Comparison of ENCODE assay signal across 18 cellular contexts in the genomic region with DNA sequence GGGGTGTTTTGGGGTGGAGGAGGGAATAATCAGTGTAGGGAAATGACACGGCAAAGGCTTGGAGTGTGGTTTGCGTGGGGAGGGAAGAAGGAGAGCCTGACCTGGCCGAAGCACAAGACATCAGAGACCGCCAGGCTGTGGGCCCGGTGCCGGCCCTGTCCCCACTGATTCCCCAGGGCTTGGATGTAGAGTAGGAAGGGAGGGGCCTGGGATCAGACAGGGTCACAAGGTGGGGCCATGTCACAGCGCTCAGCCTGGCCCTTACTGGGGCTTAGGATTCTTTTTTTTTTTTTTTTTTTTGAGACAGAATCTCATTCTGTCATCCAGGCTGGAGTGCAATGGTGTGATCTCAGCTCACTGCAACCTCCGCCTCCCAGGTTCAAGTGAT. TPM values are rescaled to one million over a fixed set of nuclear protein-coding genes. Genes with fewer than 3 reads are reported as not detected.
A peak's percentile ranks its signal among the peaks of the same experiment; 100 is the strongest.
DNase-seq lines count a peak whose midpoint lies in the region; ATAC-seq and TF ChIP-seq lines count a peak whose summit lies in the region.
"Had no signal": no experiment of that assay in that cellular context is flagged by ENCODE, and none has a peak within 500 bp of the region (broad histone marks: within the 10 kb centered on the region; RNA-seq: fewer than 3 reads in every experiment).

No MANE protein-coding gene starts in this region.

- CTCF ChIA-PET in activated CD4-positive, alpha-beta memory T cell treated with anti-CD3 and anti-CD28 coated beads for 36 hours (lab: Charles Lee), result no interaction called here

- H3K27ac Mint-ChIP-seq in stimulated activated effector memory CD8-positive, alpha-beta T cell treated with anti-CD3 and anti-CD28 coated beads, Interleukin-12 subunit alpha, Interleukin-12 subunit beta, amount 100 ng/mL, for 72 hours, result peak overlapping the region; percentile 37
- no peak overlapping the region for H3K27ac Mint-ChIP-seq in activated CD4-positive, alpha-beta memory T cell treated with anti-CD3 and anti-CD28 coated beads for 36 hours

- H3K4me1 Mint-ChIP-seq in stimulated activated effector memory CD8-positive, alpha-beta T cell treated with anti-CD3 and anti-CD28 coated beads, Interleukin-12 subunit alpha, Interleukin-12 subunit beta, amount 100 ng/mL, for 72 hours, result no peaks in the 10 kb centered on the region
- H3K4me1 Mint-ChIP-seq in activated CD4-positive, alpha-beta memory T cell treated with anti-CD3 and anti-CD28 coated beads for 36 hours (ENCODE audit: low read depth), result no peaks in the 10 kb centered on the region
- H3K4me1 Mint-ChIP-seq: activated naive CD8-positive, alpha-beta T cell treated with anti-CD3 and anti-CD28 coated beads, Interleukin-2, amount 10 ng/mL, durations not matched to agents 7 days and 5 days had no signal

- ATAC-seq in RWPE2 (ENCODE audit: low read depth), result no peak
- no peak for ATAC-seq in stimulated activated effector memory CD8-positive, alpha-beta T cell treated with anti-CD3 and anti-CD28 coated beads, Interleukin-12 subunit alpha, Interleukin-12 subunit beta, amount 100 ng/mL, for 72 hours
- ATAC-seq in GM21515 (IDR thresholded peaks at IDR 0.05; ENCODE audit: unreplicated experiment), result no peak
- ATAC-seq: body of pancreas had no signal

- H3K27me3 ChIP-seq in RWPE2 (ENCODE audit: insufficient read depth, poor library complexity, severe bottlenecking) (no peaks in the 10 kb centered on the region), dorsolateral prefrontal cortex (no peaks in the 10 kb centered on the region)
- H3K27me3 ChIP-seq: body of pancreas had no signal

- no peaks in the 10 kb centered on the region for H3K27me3 Mint-ChIP-seq in activated CD4-positive, alpha-beta memory T cell treated with anti-CD3 and anti-CD28 coated beads for 36 hours
- H3K27me3 Mint-ChIP-seq: activated naive CD8-positive, alpha-beta T cell treated with anti-CD3 and anti-CD28 coated beads, Interleukin-2, amount 10 ng/mL, durations not matched to agents 7 days and 5 days had no signal

- peaks cover 41% of the 10 kb centered on the region for H3K36me3 ChIP-seq in RWPE2 (ENCODE audit: low read depth)

- H3K4me1 ChIP-seq in RWPE2 (ENCODE audit: insufficient read depth, poor library complexity, severe bottlenecking), result no peaks in the 10 kb centered on the region
- H3K4me1 ChIP-seq: body of pancreas, HAP-1 had no signal

- POLR2A ChIA-PET in activated CD4-positive, alpha-beta memory T cell treated with anti-CD3 and anti-CD28 coated beads for 36 hours (lab: Charles Lee), result no interaction called here

- H3K4me3 Mint-ChIP-seq in stimulated activated effector memory CD8-positive, alpha-beta T cell treated with anti-CD3 and anti-CD28 coated beads, Interleukin-12 subunit alpha, Interleukin-12 subunit beta, amount 100 ng/mL, for 72 hours, result no peak overlapping the region
- no peak overlapping the region for H3K4me3 Mint-ChIP-seq in activated CD4-positive, alpha-beta memory T cell treated with anti-CD3 and anti-CD28 coated beads for 36 hours
- H3K4me3 Mint-ChIP-seq: activated naive CD8-positive, alpha-beta T cell treated with anti-CD3 and anti-CD28 coated beads, Interleukin-2, amount 10 ng/mL, durations not matched to agents 7 days and 5 days had no signal

- TF ChIP-seq CTCF in RWPE2 (IDR thresholded peaks at IDR 0.05; ENCODE audit: poor library complexity, severe bottlenecking) (no peak), dorsolateral prefrontal cortex (IDR thresholded peaks at IDR 0.05 in 54 of 56, conservative IDR thresholded peaks at IDR 0.05 in 2 of 56; ENCODE audit: low read depth in 1 of 56, partially characterized antibody in 56 of 56) (peak in 2 of 56 donors; percentile 4 to 5)

- no peaks in the 10 kb centered on the region for H3K9me3 ChIP-seq in RWPE2 (ENCODE audit: severe bottlenecking)
- H3K9me3 ChIP-seq: body of pancreas, HAP-1 had no signal

- H3K27ac ChIP-seq in RWPE2 (ENCODE audit: poor library complexity, severe bottlenecking) (no peak overlapping the region), dorsolateral prefrontal cortex (peak overlapping the region in 58 of 59 donors; percentile 58 to 100 (median 96)), caudate nucleus (ENCODE audit: low read depth, low read length) (no peak overlapping the region)
- H3K27ac ChIP-seq: body of pancreas had no signal

- H3K9me3 Mint-ChIP-seq in stimulated activated effector memory CD8-positive, alpha-beta T cell treated with anti-CD3 and anti-CD28 coated beads, Interleukin-12 subunit alpha, Interleukin-12 subunit beta, amount 100 ng/mL, for 72 hours, result no peaks in the 10 kb centered on the region
- H3K9me3 Mint-ChIP-seq in activated CD4-positive, alpha-beta memory T cell treated with anti-CD3 and anti-CD28 coated beads for 36 hours, result no peaks in the 10 kb centered on the region
- H3K9me3 Mint-ChIP-seq: activated naive CD8-positive, alpha-beta T cell treated with anti-CD3 and anti-CD28 coated beads, Interleukin-2, amount 10 ng/mL, durations not matched to agents 7 days and 5 days had no signal

- no peak overlapping the region for H3K4me3 ChIP-seq in RWPE2 (ENCODE audit: severe bottlenecking)
- H3K4me3 ChIP-seq in dorsolateral prefrontal cortex, result no peak overlapping the region
- H3K4me3 ChIP-seq: body of pancreas, HAP-1, lung had no signal

- intact Hi-C loops in dorsolateral prefrontal cortex (cut with DNase I), result loop anchor here in 1 of 2 donors (5.0 kb wide), 1 partner anchor 505 kb away; a partner anchor contains a TSS
- intact Hi-C loops in activated CD4-positive, alpha-beta memory T cell treated with anti-CD3 and anti-CD28 coated beads for 36 hours (cut with micrococcal nuclease), result no loop called here

- H3K36me3 Mint-ChIP-seq in stimulated activated effector memory CD8-positive, alpha-beta T cell treated with anti-CD3 and anti-CD28 coated beads, Interleukin-12 subunit alpha, Interleukin-12 subunit beta, amount 100 ng/mL, for 72 hours, result peaks cover 48% of the 10 kb centered on the region
- H3K36me3 Mint-ChIP-seq in activated CD4-positive, alpha-beta memory T cell treated with anti-CD3 and anti-CD28 coated beads for 36 hours, result peaks cover 24% of the 10 kb centered on the region

- DNase-seq in RWPE2 (ENCODE audit: low spot score) (peak; percentile 32), dorsolateral prefrontal cortex (peak in 1 of 10 donors; percentile 42), caudate nucleus (lab: John Stamatoyannopoulos, UW) (no peak)
- no peak for DNase-seq in stimulated activated effector memory CD8-positive, alpha-beta T cell treated with anti-CD3 and anti-CD28 coated beads, Interleukin-12 subunit alpha, Interleukin-12 subunit beta, amount 100 ng/mL, for 72 hours (ENCODE audit: low spot score in 2 of 2)
- no peak for DNase-seq in activated CD4-positive, alpha-beta memory T cell treated with anti-CD3 and anti-CD28 coated beads for 36 hours
- DNase-seq: activated CD4-positive, alpha-beta T cell treated with anti-CD3 and anti-CD28 coated beads for 4 hours; activated naive CD8-positive, alpha-beta T cell treated with anti-CD3 and anti-CD28 coated beads, Interleukin-2, amount 10 ng/mL, durations not matched to agents 7 days and 5 days; body of pancreas; cortex of kidney; KG1; NCI-H187; retina; stimulated activated CD4-positive, alpha-beta T cell treated with anti-CD3 and anti-CD28 coated beads, Interleukin-15, amount 100 ng/mL, for 24 hours; SW 1271 had no signal

RNA-seq across cellular contexts. Expression of a gene that starts 9.8 kb away (rescaled TPM):
- 100 to 1,000 TPM in 12 of 120 experiments, 10 to 100 TPM in 108; 45.5 to 186 (median 75.9) TPM for total RNA-seq in dorsolateral prefrontal cortex
- total RNA-seq in activated CD4-positive, alpha-beta memory T cell treated with anti-CD3 and anti-CD28 coated beads for 36 hours, result 10 to 100 TPM; 16.0 to 16.5 TPM

RNA-seq across cellular contexts. Expression of a gene that starts 17.0 kb away (rescaled TPM):
- 1 to 10 TPM in 92 of 120 experiments, under 1 TPM in 20, not detected in 8; 0.35 to 9.3 (median 1.9) TPM for total RNA-seq in dorsolateral prefrontal cortex
- under 1 TPM in 1 of 2 experiments, not detected in 1; 0.17 TPM for total RNA-seq in activated CD4-positive, alpha-beta memory T cell treated with anti-CD3 and anti-CD28 coated beads for 36 hours
- total RNA-seq: activated naive CD8-positive, alpha-beta T cell treated with anti-CD3 and anti-CD28 coated beads, Interleukin-2, amount 10 ng/mL, durations not matched to agents 7 days and 5 days; body of pancreas; HT-29 had no signal

RNA-seq across cellular contexts. Expression of a gene that starts 43.5 kb away (rescaled TPM):
- total RNA-seq in dorsolateral prefrontal cortex, result 10 to 100 TPM in 10 of 120 experiments, 1 to 10 TPM in 110; 2.2 to 14.9 (median 6.0) TPM
- total RNA-seq in activated CD4-positive, alpha-beta memory T cell treated with anti-CD3 and anti-CD28 coated beads for 36 hours, result 1 to 10 TPM in 1 of 2 experiments, under 1 TPM in 1; 0.93 to 1.6 TPM

Comparison
In these comparisons a context has a peak if more than half of its experiments do, and no peak if none do; other contexts are left out.
1. H3K27ac ChIP-seq: peak in dorsolateral prefrontal cortex (58 of 59); none in RWPE2 (single experiment) and caudate nucleus (single experiment).